ENCODE assay signal across 8 cellular contexts in the genomic region with DNA sequence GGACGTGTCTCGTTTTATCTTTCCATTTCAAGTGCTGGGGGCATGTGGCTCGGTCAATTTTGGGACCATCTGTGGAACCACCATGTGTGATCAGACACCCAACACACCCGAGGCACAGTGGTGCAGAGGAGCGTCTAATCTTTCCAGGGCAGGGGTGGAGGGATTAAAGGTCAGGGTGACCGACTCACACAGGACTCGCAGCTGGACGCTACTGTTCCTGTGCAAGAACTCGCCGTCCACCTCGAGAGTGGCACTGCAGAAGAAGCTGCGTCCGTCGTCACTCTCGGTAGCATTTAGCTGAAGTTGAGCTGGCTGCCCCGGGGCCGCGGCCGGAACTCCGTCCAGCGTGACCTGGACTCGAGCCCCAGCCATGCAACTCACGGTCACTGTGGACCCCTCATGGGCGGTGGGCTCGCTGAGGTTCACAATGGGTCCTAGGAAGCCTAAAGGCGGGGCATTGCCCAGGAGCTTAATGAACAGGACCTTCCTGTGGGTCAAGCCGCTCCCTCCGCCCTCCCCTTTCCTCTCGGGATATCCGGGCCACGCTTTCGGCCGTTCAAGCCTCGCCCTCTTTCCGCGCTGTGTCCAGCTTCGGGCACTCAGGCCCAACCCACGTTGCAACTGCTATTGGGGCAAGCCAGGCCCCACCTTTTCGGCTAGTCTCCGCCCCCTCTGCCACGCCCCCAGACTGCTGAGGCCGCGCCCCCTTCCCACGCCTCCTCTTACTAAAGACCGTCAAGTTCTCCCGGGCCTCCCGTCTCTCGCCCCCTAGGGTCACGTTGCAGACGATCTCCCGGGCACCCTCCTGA. TPM values are rescaled to one million over a fixed set of nuclear protein-coding genes. Genes with fewer than 3 reads are reported as not detected.
DNase-seq lines count a peak whose midpoint lies in the region; ATAC-seq and TF ChIP-seq lines count a peak whose summit lies in the region.

No MANE protein-coding gene starts in this region.

- H4K20me1 ChIP-seq in PC-3 (ENCODE audit: low read length) (peaks cover 10% of the 10 kb centered on the region), osteoblast (ENCODE audit: insufficient read depth, low read length) (peaks cover 21% of the 10 kb centered on the region)

- ATAC-seq in PC-3, result peak; percentile 84
- ATAC-seq in HG02870 (IDR thresholded peaks at IDR 0.05; ENCODE audit: unreplicated experiment), result no peak

- H3K4me2 ChIP-seq in PC-3 (ENCODE audit: low read length) (peak overlapping the region; percentile 96), osteoblast (ENCODE audit: insufficient read depth, low read length) (peak overlapping the region; percentile 99)

- no peaks in the 10 kb centered on the region for H3K9me3 ChIP-seq in PC-3 (ENCODE audit: low read length)
- H3K9me3 ChIP-seq in cardiac muscle cell (ENCODE audit: low read depth), result no peaks in the 10 kb centered on the region
- H3K9me3 ChIP-seq in osteoblast (ENCODE audit: low read depth, low read length), result no peaks in the 10 kb centered on the region

- H3K79me2 ChIP-seq in PC-3 (ENCODE audit: low read length) (peaks cover 43% of the 10 kb centered on the region), osteoblast (ENCODE audit: insufficient read depth, low read length) (peaks cover 36% of the 10 kb centered on the region)

- no TSS peak for BruUV-seq in PC-3 (replicated peaks; lab: Mats Ljungman, UMichigan)

- H3K9ac ChIP-seq in PC-3 (ENCODE audit: low read length), result peak overlapping the region; percentile 86

- H3K4me1 ChIP-seq in PC-3 (ENCODE audit: insufficient read depth, low read length) (peaks cover 22% of the 10 kb centered on the region), cardiac muscle cell (ENCODE audit: low read depth) (peaks cover 4% of the 10 kb centered on the region), osteoblast (ENCODE audit: insufficient read depth, low read length) (peaks cover 22% of the 10 kb centered on the region)

- peak overlapping the region; percentile 82 for H2AFZ ChIP-seq in PC-3 (ENCODE audit: low read length)
- H2AFZ ChIP-seq in osteoblast (ENCODE audit: low read length), result peak overlapping the region; percentile 96

- H3K36me3 ChIP-seq in PC-3 (ENCODE audit: low read depth, low read length), result peaks cover 9% of the 10 kb centered on the region
- peaks cover 4% of the 10 kb centered on the region for H3K36me3 ChIP-seq in cardiac muscle cell
- peaks cover 11% of the 10 kb centered on the region for H3K36me3 ChIP-seq in osteoblast (ENCODE audit: insufficient read depth, low read length)

- CTCF ChIA-PET in PC-3 (lab: Charles Lee), result interaction anchor here (0.8 to 2.2 kb wide), 4 partner anchors 54 to 76 kb away, joined by 3 to 15 read pairs (median 6); a partner anchor contains a TSS

- H3K27me3 ChIP-seq in PC-3 (ENCODE audit: low read length), result no peaks in the 10 kb centered on the region
- H3K27me3 ChIP-seq in cardiac muscle cell, result no peaks in the 10 kb centered on the region
- H3K27me3 ChIP-seq in osteoblast (ENCODE audit: insufficient read depth, low read length), result no peaks in the 10 kb centered on the region

- peak overlapping the region; percentile 5 for H3K27ac ChIP-seq in PC-3 (ENCODE audit: low read length)
- H3K27ac ChIP-seq in cardiac muscle cell, result peak overlapping the region; percentile 18
- H3K27ac ChIP-seq in osteoblast (ENCODE audit: low read depth, low read length), result peak overlapping the region; percentile 60

- POLR2A ChIA-PET in PC-3 (lab: Charles Lee; ENCODE audit: unreplicated experiment), result interaction anchor here (0.5 to 0.8 kb wide), 6 partner anchors 17 to 1652 kb away, joined by 3 to 11 read pairs (median 4); a partner anchor contains a TSS

- DNase-seq in Ammon's horn (ENCODE audit: low spot score) (peak; percentile 86), HS-27A (ENCODE audit: low read depth) (peak; percentile 85), PC-3 (peak; percentile 99), amniotic epithelial cell (ENCODE audit: low read depth) (peak; percentile 94), cardiac muscle cell (ENCODE audit: low read depth in 1 of 2, low spot score in 1 of 2) (peak; percentile 96 to 98), osteoblast (ENCODE audit: insufficient read length, low spot score, missing footprints) (peak; percentile 99), KG1 (lab: John Stamatoyannopoulos, UW) (no peak)

- intact Hi-C loops in PC-3 (cut with micrococcal nuclease), result loop anchor here (1.0 to 10.0 kb wide), 2 partner anchors 50 to 65 kb away; a partner anchor contains a TSS

- H3K4me3 ChIP-seq in PC-3 (ENCODE audit: low read length), result peak overlapping the region; percentile 84
- peak overlapping the region; percentile 50 for H3K4me3 ChIP-seq in cardiac muscle cell
- peak overlapping the region; percentile 99 for H3K4me3 ChIP-seq in osteoblast (ENCODE audit: insufficient read depth, low read length)

- TF ChIP-seq CTCF in PC-3 (conservative IDR thresholded peaks at IDR 0.05; ENCODE audit: low read depth, low read length) (no peak), cardiac muscle cell (IDR thresholded peaks at IDR 0.05; ENCODE audit: low read depth, low read length) (peak; percentile 21), osteoblast (IDR thresholded peaks at IDR 0.05; ENCODE audit: extremely low read depth, low read depth, low read length) (no peak)

- H3K9me2 ChIP-seq in PC-3 (replicated peaks; ENCODE audit: low read length), result no peaks in the 10 kb centered on the region

- no peaks in the 10 kb centered on the region for H3F3A ChIP-seq in PC-3 (ENCODE audit: low read length, unreplicated experiment)

RNA-seq across cellular contexts. Expression of a gene that starts 1.2 kb away (rescaled TPM):
- total RNA-seq in PC-3 (2014; rRNA removed) (62.4 and 81.8 TPM in 2 replicates), cardiac muscle cell (46.9 and 56.2 TPM in 2 replicates), osteoblast (8.0 TPM in 2 replicates)
- 68.2 and 71.2 TPM in 2 replicates for polyA plus RNA-seq in cardiac muscle cell

RNA-seq across cellular contexts. Expression of a gene that starts 4.9 kb away (rescaled TPM):
- 37.7 and 46.9 TPM in 2 replicates for total RNA-seq in PC-3 (2014; rRNA removed)
- total RNA-seq in cardiac muscle cell, result 2.9 and 9.0 TPM in 2 replicates
- 8.6 and 12.7 TPM in 2 replicates for polyA plus RNA-seq in cardiac muscle cell
- 3.2 and 3.6 TPM in 2 replicates for total RNA-seq in osteoblast

RNA-seq across cellular contexts. Expression of a gene that starts 18.7 kb away (rescaled TPM):
- total RNA-seq in PC-3 (2014; rRNA removed) (79.5 and 98.4 TPM in 2 replicates), cardiac muscle cell (28.9 and 42.9 TPM in 2 replicates), osteoblast (14.7 and 17.7 TPM in 2 replicates)
- 40.9 and 70.9 TPM in 2 replicates for polyA plus RNA-seq in cardiac muscle cell

RNA-seq across cellular contexts. Expression of a gene that starts 24.9 kb away (rescaled TPM):
- 1.4 and 1.8 TPM in 2 replicates for total RNA-seq in PC-3 (2014; rRNA removed)
- total RNA-seq in cardiac muscle cell, result 4.1 and 9.3 TPM in 2 replicates
- 6.2 and 12.2 TPM in 2 replicates for polyA plus RNA-seq in cardiac muscle cell
- total RNA-seq in osteoblast, result 0.59 and 0.72 TPM in 2 replicates

RNA-seq across cellular contexts. Expression of a gene that starts 44.8 kb away (rescaled TPM):
- total RNA-seq in PC-3 (2014; rRNA removed) (1.8 and 2.0 TPM in 2 replicates), cardiac muscle cell (22.9 and 53.0 TPM in 2 replicates), osteoblast (under 0.01 TPM in 1 of 2 replicates, not detected in the other)
- 21.0 and 31.9 TPM in 2 replicates for polyA plus RNA-seq in cardiac muscle cell

Comparison
In these comparisons a context has a peak if more than half of its experiments do, and no peak if none do; other contexts are left out.
1. H3K27ac ChIP-seq: peak in every context shown above with its lines; median percentile 60 in osteoblast; 18 in cardiac muscle cell; 5 in PC-3.